Comparison of ENCODE assay signal across 10 cellular contexts in genomic region chr6:56914791-56915658, GRCh38. TPM values are rescaled to one million over a fixed set of nuclear protein-coding genes. Genes with fewer than 3 reads are reported as not detected.
DNase-seq lines count a peak whose midpoint lies in the region; ATAC-seq lines count a peak whose summit lies in the region.
"Had no signal": no experiment of that assay in that cellular context is flagged by ENCODE, and none has a peak within 500 bp of the region (broad histone marks: within the 10 kb centered on the region; RNA-seq: fewer than 3 reads in every experiment).

No MANE protein-coding gene starts in this region.

- DNase-seq in KG1 (lab: John Stamatoyannopoulos, UW) (peak; percentile 26), neuronal stem cell (ENCODE audit: low spot score) (no peak), COLO668 (lab: John Stamatoyannopoulos, UW; ENCODE audit: unreplicated experiment) (no peak)
- DNase-seq in stimulated activated naive CD4-positive, alpha-beta T cell treated with Interleukin-2 at 50 U/mL for 16 hours (lab: John Stamatoyannopoulos, UW): no peak
- DNase-seq: activated CD4-positive, alpha-beta memory T cell treated with anti-CD3 and anti-CD28 coated beads, Interleukin-2, amount 10 ng/mL, durations not matched to agents 7 days and 5 days had no signal

- peak; percentile 80 for ATAC-seq in GM18909 (IDR thresholded peaks at IDR 0.05; ENCODE audit: poor library complexity, unreplicated experiment)
- no peak for ATAC-seq in GM21381 (IDR thresholded peaks at IDR 0.05; ENCODE audit: unreplicated experiment)
- ATAC-seq in HG02852 (IDR thresholded peaks at IDR 0.05; ENCODE audit: unreplicated experiment): no peak

- H2AK5ac ChIP-seq in neuronal stem cell (ENCODE audit: low read depth, low read length): no peak overlapping the region

- H2BK5ac ChIP-seq in neuronal stem cell (ENCODE audit: low read length): no peak overlapping the region

- H4K8ac ChIP-seq in neuronal stem cell (ENCODE audit: low read depth, low read length): no peak overlapping the region

- H3K9ac ChIP-seq in neuronal stem cell (ENCODE audit: low read depth, low read length, poor library complexity): no peak overlapping the region

- H3K4me1 ChIP-seq in neuronal stem cell (ENCODE audit: control insufficient read depth in 2 of 2, insufficient read depth in 1 of 2, low read depth in 1 of 2, low read length in 2 of 2): peaks cover 2 to 5% of the 10 kb centered on the region in 2 donors

- no peak overlapping the region for H2BK15ac ChIP-seq in neuronal stem cell (ENCODE audit: low read length)

- no peak overlapping the region for H2BK12ac ChIP-seq in neuronal stem cell (ENCODE audit: low read length)

- no peak overlapping the region for H4K91ac ChIP-seq in neuronal stem cell (ENCODE audit: low read depth, low read length, poor library complexity)

- H3K23ac ChIP-seq in neuronal stem cell (ENCODE audit: low read depth, low read length, poor library complexity): no peak overlapping the region

- no peak overlapping the region for H2BK120ac ChIP-seq in neuronal stem cell (ENCODE audit: low read depth, low read length)

- peak overlapping the region; percentile 25 for H3K27ac ChIP-seq in angular gyrus (ENCODE audit: low read depth, low read length)
- no peak overlapping the region for H3K27ac ChIP-seq in neuronal stem cell (replicated peaks; ENCODE audit: low read length)
- H3K27ac ChIP-seq: RWPE1 had no signal

- WGBS in neuronal stem cell (ENCODE audit: extremely low coverage in 2 of 2, insufficient read length in 2 of 2, insufficient replicate concordance in 1 of 2), 2 donors: no CpG with 5 or more reads among the region's 8 CpGs

- no peak overlapping the region for H3K18ac ChIP-seq in neuronal stem cell (ENCODE audit: low read length)

- H3K27me3 ChIP-seq in neuronal stem cell (ENCODE audit: control insufficient read depth in 3 of 3, insufficient read depth in 3 of 3, low read depth in 1 of 3, low read length in 3 of 3): no peaks in the 10 kb centered on the region

- H3K79me1 ChIP-seq in neuronal stem cell (ENCODE audit: low read depth, low read length): no peaks in the 10 kb centered on the region

- no peak overlapping the region for H3K4me2 ChIP-seq in neuronal stem cell (ENCODE audit: insufficient read depth, low read length, poor library complexity, severe bottlenecking)

- H3K36me3 ChIP-seq in neuronal stem cell (replicated peaks in 1 of 2; ENCODE audit: control insufficient read depth in 2 of 2, insufficient read depth in 2 of 2, low read length in 2 of 2): no peaks in the 10 kb centered on the region

- no peak overlapping the region for H3K4ac ChIP-seq in neuronal stem cell (ENCODE audit: low read length)

- H3K4me3 ChIP-seq in neuronal stem cell (ENCODE audit: low read length in 2 of 2): no peak overlapping the region

- no peaks in the 10 kb centered on the region for H3K9me3 ChIP-seq in neuronal stem cell (replicated peaks in 1 of 2; ENCODE audit: control insufficient read depth in 2 of 2, insufficient read depth in 1 of 2, low read depth in 1 of 2, low read length in 2 of 2)

- no peak overlapping the region for H3K14ac ChIP-seq in neuronal stem cell (ENCODE audit: low read length)

- H2AFZ ChIP-seq in neuronal stem cell (ENCODE audit: low read length): peak overlapping the region; percentile 22

RNA-seq across cellular contexts. Expression of gene BEND6, which starts 39.9 kb away (rescaled TPM):
- polyA plus RNA-seq in neuronal stem cell (2013, experiment 1 of 2): 2.4 TPM
- polyA plus RNA-seq in neuronal stem cell (2013, experiment 2 of 2): 2.4 TPM
